Comparison of ENCODE assay signal across 1 cellular context in the genomic region with DNA sequence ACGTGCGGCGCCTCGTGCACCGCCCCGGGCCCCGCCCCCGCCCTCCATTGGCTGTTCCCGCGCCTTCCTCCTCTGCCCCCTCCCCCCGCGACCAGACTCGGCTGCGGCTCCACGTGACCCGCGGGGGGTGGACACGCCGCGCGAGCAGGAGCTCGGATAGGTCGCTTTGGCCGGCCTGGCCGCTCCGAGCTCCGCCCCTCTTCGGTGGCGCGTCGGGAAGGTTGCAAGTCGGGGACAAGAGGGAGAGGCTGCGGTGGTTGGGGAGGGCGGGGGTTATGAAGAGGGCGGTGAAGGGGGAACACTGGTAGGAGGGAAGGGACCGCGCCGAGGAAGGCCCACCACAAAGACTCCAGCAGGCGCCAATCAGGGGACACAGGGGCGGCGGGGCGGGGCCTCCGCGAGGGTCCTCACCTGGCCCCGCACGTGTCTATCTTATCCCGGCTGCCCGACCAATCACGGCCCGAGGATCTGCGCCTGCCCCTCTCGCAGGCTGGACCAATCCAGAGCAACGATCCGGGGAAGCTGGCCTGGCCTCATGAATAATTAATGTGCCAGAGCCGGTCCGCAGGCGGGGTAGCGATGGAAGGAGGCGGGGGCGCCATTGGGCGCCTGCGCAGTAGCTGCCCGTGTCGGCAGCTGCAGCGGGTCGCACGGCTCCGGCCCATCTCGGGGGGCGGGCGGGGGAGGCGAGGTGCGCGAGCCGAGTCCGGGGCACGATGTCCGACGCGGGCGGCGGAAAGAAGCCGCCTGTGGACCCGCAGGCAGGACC.
TF ChIP-seq lines count a peak whose summit lies in the region.

A gene with protein sequence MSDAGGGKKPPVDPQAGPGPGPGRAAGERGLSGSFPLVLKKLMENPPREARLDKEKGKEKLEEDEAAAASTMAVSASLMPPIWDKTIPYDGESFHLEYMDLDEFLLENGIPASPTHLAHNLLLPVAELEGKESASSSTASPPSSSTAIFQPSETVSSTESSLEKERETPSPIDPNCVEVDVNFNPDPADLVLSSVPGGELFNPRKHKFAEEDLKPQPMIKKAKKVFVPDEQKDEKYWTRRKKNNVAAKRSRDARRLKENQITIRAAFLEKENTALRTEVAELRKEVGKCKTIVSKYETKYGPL (plus strand): TSS at position 614 of the 769 bp plus-strand sequence. CDS start 103 bp downstream, at position 717.

TF ChIP-seq in HepG2, 621 proteins besides CTCF, POLR2A, EP300 and RAD21 (continued from another document and continues in another):
- TF ChIP-seq, protein P1, sequence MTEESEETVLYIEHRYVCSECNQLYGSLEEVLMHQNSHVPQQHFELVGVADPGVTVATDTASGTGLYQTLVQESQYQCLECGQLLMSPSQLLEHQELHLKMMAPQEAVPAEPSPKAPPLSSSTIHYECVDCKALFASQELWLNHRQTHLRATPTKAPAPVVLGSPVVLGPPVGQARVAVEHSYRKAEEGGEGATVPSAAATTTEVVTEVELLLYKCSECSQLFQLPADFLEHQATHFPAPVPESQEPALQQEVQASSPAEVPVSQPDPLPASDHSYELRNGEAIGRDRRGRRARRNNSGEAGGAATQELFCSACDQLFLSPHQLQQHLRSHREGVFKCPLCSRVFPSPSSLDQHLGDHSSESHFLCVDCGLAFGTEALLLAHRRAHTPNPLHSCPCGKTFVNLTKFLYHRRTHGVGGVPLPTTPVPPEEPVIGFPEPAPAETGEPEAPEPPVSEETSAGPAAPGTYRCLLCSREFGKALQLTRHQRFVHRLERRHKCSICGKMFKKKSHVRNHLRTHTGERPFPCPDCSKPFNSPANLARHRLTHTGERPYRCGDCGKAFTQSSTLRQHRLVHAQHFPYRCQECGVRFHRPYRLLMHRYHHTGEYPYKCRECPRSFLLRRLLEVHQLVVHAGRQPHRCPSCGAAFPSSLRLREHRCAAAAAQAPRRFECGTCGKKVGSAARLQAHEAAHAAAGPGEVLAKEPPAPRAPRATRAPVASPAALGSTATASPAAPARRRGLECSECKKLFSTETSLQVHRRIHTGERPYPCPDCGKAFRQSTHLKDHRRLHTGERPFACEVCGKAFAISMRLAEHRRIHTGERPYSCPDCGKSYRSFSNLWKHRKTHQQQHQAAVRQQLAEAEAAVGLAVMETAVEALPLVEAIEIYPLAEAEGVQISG (CRISPR knock-in tag; IDR thresholded peaks at IDR 0.05) = no peak
- TF ChIP-seq, protein P2, sequence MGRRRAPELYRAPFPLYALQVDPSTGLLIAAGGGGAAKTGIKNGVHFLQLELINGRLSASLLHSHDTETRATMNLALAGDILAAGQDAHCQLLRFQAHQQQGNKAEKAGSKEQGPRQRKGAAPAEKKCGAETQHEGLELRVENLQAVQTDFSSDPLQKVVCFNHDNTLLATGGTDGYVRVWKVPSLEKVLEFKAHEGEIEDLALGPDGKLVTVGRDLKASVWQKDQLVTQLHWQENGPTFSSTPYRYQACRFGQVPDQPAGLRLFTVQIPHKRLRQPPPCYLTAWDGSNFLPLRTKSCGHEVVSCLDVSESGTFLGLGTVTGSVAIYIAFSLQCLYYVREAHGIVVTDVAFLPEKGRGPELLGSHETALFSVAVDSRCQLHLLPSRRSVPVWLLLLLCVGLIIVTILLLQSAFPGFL (CRISPR knock-in tag; IDR thresholded peaks at IDR 0.05) = no peak
- no peak for TF ChIP-seq ZNF230 (CRISPR knock-in tag; IDR thresholded peaks at IDR 0.05)
- no peak for TF ChIP-seq TOE1 (CRISPR knock-in tag; IDR thresholded peaks at IDR 0.05)
- peak; percentile 3; the same call in 1 of the 2 replicates for TF ChIP-seq ZNF792 (CRISPR knock-in tag; IDR thresholded peaks at IDR 0.05)
- TF ChIP-seq ZNF335 (CRISPR knock-in tag; IDR thresholded peaks at IDR 0.05) = no peak
- TF ChIP-seq BHLHE40 (IDR thresholded peaks at IDR 0.05; ENCODE audit: low read length) = peak; percentile 66
- no peak; the same call in 1 of the 2 replicates for TF ChIP-seq RARA (CRISPR knock-in tag; IDR thresholded peaks at IDR 0.05)
- TF ChIP-seq TBX3 (IDR thresholded peaks at IDR 0.05; ENCODE audit: borderline replicate concordance) = no peak
- TF ChIP-seq PRPF4 (IDR thresholded peaks at IDR 0.05; ENCODE audit: low read depth, low read length, poor library complexity, severe bottlenecking) = no peak
- no peak for TF ChIP-seq ZBTB8A (CRISPR knock-in tag; IDR thresholded peaks at IDR 0.05; ENCODE audit: borderline replicate concordance, low read depth)
- peak; percentile 24; the same call in 1 of the 2 replicates for TF ChIP-seq GATAD1 (CRISPR knock-in tag; IDR thresholded peaks at IDR 0.05)
- TF ChIP-seq SMAD1 (CRISPR knock-in tag; IDR thresholded peaks at IDR 0.05; ENCODE audit: borderline replicate concordance, low read depth) = 0 out of 2 replicates have a peak, but pooled peaks have one; percentile 0
- 0 out of 2 replicates have a peak, but pooled peaks have one; percentile 0 for TF ChIP-seq PITX1 (CRISPR knock-in tag; IDR thresholded peaks at IDR 0.05)
- TF ChIP-seq SP1 (IDR thresholded peaks at IDR 0.05) = no peak
- TF ChIP-seq SP1 (CRISPR knock-in tag; IDR thresholded peaks at IDR 0.05) = peak; percentile 84
- TF ChIP-seq GABPB1 (CRISPR knock-in tag; IDR thresholded peaks at IDR 0.05) = peak; percentile 55; the same call in 1 of the 2 replicates
- TF ChIP-seq DNMT3B (CRISPR knock-in tag; conservative IDR thresholded peaks at IDR 0.05) = no peak
- TF ChIP-seq HNRNPLL (IDR thresholded peaks at IDR 0.05; ENCODE audit: low read depth, low read length, poor library complexity, severe bottlenecking) = peak; percentile 33
- TF ChIP-seq, protein P3, sequence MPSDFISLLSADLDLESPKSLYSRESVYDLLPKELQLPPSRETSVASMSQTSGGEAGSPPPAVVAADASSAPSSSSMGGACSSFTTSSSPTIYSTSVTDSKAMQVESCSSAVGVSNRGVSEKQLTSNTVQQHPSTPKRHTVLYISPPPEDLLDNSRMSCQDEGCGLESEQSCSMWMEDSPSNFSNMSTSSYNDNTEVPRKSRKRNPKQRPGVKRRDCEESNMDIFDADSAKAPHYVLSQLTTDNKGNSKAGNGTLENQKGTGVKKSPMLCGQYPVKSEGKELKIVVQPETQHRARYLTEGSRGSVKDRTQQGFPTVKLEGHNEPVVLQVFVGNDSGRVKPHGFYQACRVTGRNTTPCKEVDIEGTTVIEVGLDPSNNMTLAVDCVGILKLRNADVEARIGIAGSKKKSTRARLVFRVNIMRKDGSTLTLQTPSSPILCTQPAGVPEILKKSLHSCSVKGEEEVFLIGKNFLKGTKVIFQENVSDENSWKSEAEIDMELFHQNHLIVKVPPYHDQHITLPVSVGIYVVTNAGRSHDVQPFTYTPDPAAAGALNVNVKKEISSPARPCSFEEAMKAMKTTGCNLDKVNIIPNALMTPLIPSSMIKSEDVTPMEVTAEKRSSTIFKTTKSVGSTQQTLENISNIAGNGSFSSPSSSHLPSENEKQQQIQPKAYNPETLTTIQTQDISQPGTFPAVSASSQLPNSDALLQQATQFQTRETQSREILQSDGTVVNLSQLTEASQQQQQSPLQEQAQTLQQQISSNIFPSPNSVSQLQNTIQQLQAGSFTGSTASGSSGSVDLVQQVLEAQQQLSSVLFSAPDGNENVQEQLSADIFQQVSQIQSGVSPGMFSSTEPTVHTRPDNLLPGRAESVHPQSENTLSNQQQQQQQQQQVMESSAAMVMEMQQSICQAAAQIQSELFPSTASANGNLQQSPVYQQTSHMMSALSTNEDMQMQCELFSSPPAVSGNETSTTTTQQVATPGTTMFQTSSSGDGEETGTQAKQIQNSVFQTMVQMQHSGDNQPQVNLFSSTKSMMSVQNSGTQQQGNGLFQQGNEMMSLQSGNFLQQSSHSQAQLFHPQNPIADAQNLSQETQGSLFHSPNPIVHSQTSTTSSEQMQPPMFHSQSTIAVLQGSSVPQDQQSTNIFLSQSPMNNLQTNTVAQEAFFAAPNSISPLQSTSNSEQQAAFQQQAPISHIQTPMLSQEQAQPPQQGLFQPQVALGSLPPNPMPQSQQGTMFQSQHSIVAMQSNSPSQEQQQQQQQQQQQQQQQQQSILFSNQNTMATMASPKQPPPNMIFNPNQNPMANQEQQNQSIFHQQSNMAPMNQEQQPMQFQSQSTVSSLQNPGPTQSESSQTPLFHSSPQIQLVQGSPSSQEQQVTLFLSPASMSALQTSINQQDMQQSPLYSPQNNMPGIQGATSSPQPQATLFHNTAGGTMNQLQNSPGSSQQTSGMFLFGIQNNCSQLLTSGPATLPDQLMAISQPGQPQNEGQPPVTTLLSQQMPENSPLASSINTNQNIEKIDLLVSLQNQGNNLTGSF (CRISPR knock-in tag; IDR thresholded peaks at IDR 0.05) = no peak
- TF ChIP-seq ZNF660 (CRISPR knock-in tag; IDR thresholded peaks at IDR 0.05; ENCODE audit: borderline replicate concordance, low read depth) = no peak
- TF ChIP-seq, protein P4, sequence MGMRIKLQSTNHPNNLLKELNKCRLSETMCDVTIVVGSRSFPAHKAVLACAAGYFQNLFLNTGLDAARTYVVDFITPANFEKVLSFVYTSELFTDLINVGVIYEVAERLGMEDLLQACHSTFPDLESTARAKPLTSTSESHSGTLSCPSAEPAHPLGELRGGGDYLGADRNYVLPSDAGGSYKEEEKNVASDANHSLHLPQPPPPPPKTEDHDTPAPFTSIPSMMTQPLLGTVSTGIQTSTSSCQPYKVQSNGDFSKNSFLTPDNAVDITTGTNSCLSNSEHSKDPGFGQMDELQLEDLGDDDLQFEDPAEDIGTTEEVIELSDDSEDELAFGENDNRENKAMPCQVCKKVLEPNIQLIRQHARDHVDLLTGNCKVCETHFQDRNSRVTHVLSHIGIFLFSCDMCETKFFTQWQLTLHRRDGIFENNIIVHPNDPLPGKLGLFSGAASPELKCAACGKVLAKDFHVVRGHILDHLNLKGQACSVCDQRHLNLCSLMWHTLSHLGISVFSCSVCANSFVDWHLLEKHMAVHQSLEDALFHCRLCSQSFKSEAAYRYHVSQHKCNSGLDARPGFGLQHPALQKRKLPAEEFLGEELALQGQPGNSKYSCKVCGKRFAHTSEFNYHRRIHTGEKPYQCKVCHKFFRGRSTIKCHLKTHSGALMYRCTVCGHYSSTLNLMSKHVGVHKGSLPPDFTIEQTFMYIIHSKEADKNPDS (CRISPR knock-in tag; IDR thresholded peaks at IDR 0.05) = 0 out of 2 replicates have a peak, but pooled peaks have one; percentile 48
- no peak for TF ChIP-seq CENPT (CRISPR knock-in tag; IDR thresholded peaks at IDR 0.05; ENCODE audit: low read depth)
- TF ChIP-seq ARNT (IDR thresholded peaks at IDR 0.05) = no peak
- TF ChIP-seq, protein P5, sequence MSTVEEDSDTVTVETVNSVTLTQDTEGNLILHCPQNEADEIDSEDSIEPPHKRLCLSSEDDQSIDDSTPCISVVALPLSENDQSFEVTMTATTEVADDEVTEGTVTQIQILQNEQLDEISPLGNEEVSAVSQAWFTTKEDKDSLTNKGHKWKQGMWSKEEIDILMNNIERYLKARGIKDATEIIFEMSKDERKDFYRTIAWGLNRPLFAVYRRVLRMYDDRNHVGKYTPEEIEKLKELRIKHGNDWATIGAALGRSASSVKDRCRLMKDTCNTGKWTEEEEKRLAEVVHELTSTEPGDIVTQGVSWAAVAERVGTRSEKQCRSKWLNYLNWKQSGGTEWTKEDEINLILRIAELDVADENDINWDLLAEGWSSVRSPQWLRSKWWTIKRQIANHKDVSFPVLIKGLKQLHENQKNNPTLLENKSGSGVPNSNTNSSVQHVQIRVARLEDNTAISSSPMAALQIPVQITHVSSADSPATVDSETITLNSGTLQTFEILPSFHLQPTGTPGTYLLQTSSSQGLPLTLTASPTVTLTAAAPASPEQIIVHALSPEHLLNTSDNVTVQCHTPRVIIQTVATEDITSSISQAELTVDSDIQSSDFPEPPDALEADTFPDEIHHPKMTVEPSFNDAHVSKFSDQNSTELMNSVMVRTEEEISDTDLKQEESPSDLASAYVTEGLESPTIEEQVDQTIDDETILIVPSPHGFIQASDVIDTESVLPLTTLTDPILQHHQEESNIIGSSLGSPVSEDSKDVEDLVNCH (CRISPR knock-in tag; IDR thresholded peaks at IDR 0.05) = no peak
- TF ChIP-seq ZNF34 (CRISPR knock-in tag; IDR thresholded peaks at IDR 0.05; ENCODE audit: borderline replicate concordance) = no peak
- no peak for TF ChIP-seq TSC22D2 (CRISPR knock-in tag; IDR thresholded peaks at IDR 0.05; ENCODE audit: borderline replicate concordance)
- TF ChIP-seq PCBP1 (IDR thresholded peaks at IDR 0.05; ENCODE audit: borderline replicate concordance, low read depth, low read length) = 0 out of 2 replicates have a peak, but pooled peaks have one; percentile 33
- TF ChIP-seq NFE2L1 (CRISPR knock-in tag; IDR thresholded peaks at IDR 0.05; ENCODE audit: borderline replicate concordance) = no peak
- peak; percentile 32; the same call in 1 of the 2 replicates for TF ChIP-seq ZFX (CRISPR knock-in tag; IDR thresholded peaks at IDR 0.05; ENCODE audit: low read depth)
- TF ChIP-seq, protein P6, sequence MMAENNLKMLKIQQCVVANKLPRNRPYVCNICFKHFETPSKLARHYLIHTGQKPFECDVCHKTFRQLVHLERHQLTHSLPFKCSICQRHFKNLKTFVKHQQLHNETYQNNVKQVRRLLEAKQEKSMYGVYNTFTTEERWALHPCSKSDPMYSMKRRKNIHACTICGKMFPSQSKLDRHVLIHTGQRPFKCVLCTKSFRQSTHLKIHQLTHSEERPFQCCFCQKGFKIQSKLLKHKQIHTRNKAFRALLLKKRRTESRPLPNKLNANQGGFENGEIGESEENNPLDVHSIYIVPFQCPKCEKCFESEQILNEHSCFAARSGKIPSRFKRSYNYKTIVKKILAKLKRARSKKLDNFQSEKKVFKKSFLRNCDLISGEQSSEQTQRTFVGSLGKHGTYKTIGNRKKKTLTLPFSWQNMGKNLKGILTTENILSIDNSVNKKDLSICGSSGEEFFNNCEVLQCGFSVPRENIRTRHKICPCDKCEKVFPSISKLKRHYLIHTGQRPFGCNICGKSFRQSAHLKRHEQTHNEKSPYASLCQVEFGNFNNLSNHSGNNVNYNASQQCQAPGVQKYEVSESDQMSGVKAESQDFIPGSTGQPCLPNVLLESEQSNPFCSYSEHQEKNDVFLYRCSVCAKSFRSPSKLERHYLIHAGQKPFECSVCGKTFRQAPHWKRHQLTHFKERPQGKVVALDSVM (CRISPR knock-in tag; IDR thresholded peaks at IDR 0.05) = no peak
- no peak for TF ChIP-seq ZNF468 (CRISPR knock-in tag; IDR thresholded peaks at IDR 0.05)
- TF ChIP-seq ZNF20 (CRISPR knock-in tag; IDR thresholded peaks at IDR 0.05) = no peak
- TF ChIP-seq, protein P7, sequence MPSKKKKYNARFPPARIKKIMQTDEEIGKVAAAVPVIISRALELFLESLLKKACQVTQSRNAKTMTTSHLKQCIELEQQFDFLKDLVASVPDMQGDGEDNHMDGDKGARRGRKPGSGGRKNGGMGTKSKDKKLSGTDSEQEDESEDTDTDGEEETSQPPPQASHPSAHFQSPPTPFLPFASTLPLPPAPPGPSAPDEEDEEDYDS (CRISPR knock-in tag; IDR thresholded peaks at IDR 0.05) = peak; percentile 71; the same call in 1 of the 2 replicates
- TF ChIP-seq ZNF331 (CRISPR knock-in tag; IDR thresholded peaks at IDR 0.05) = 0 out of 2 replicates have a peak, but pooled peaks have one; percentile 5
- no peak for TF ChIP-seq ZNF282 (IDR thresholded peaks at IDR 0.05; ENCODE audit: partially characterized antibody)
- TF ChIP-seq ZSCAN30 (CRISPR knock-in tag; IDR thresholded peaks at IDR 0.05) = no peak
- TF ChIP-seq ZNF678 (CRISPR knock-in tag; IDR thresholded peaks at IDR 0.05) = no peak
- TF ChIP-seq ZNF510 (CRISPR knock-in tag; IDR thresholded peaks at IDR 0.05; ENCODE audit: low read depth) = no peak
- peak; percentile 6; the same call in 1 of the 2 replicates for TF ChIP-seq ZSCAN31 (CRISPR knock-in tag; IDR thresholded peaks at IDR 0.05; ENCODE audit: low read depth)
- TF ChIP-seq ZNF616 (CRISPR knock-in tag; IDR thresholded peaks at IDR 0.05; ENCODE audit: low read depth) = no peak
